8 cellular contexts compared by ENCODE assay signal in the genomic region with DNA sequence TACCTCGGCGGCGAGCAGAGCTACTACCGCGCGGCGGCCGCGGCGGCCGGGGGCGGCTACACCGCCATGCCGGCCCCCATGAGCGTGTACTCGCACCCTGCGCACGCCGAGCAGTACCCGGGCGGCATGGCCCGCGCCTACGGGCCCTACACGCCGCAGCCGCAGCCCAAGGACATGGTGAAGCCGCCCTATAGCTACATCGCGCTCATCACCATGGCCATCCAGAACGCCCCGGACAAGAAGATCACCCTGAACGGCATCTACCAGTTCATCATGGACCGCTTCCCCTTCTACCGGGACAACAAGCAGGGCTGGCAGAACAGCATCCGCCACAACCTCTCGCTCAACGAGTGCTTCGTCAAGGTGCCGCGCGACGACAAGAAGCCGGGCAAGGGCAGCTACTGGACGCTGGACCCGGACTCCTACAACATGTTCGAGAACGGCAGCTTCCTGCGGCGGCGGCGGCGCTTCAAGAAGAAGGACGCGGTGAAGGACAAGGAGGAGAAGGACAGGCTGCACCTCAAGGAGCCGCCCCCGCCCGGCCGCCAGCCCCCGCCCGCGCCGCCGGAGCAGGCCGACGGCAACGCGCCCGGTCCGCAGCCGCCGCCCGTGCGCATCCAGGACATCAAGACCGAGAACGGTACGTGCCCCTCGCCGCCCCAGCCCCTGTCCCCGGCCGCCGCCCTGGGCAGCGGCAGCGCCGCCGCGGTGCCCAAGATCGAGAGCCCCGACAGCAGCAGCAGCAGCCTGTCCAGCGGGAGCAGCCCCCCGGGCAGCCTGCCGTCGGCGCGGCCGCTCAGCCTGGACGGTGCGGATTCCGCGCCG. TPM values are rescaled to one million over a fixed set of nuclear protein-coding genes. Genes with fewer than 3 reads are reported as not detected.
DNase-seq lines count a peak whose midpoint lies in the region; ATAC-seq and TF ChIP-seq lines count a peak whose summit lies in the region.

No MANE protein-coding gene starts in this region.

- H3K4me3 Mint-ChIP-seq in activated B cell treated with CpG ODN at 0.5 μM for 24 hours (peak overlapping the region; percentile 78), glutamatergic neuron (ENCODE audit: unreplicated experiment) (peak overlapping the region; percentile 82)

- no peak for TF ChIP-seq CTCF in activated B cell treated with CpG ODN at 0.5 μM for 24 hours (IDR thresholded peaks at IDR 0.05)
- no peak for TF ChIP-seq CTCF in glutamatergic neuron (IDR thresholded peaks at IDR 0.05; ENCODE audit: partially characterized antibody, unreplicated experiment)
- TF ChIP-seq CTCF in gastrocnemius medialis (IDR thresholded peaks at IDR 0.05 in 4 of 5, conservative IDR thresholded peaks at IDR 0.05 in 1 of 5), result no peak

- POLR2A ChIA-PET in activated B cell treated with CpG ODN at 0.5 μM for 24 hours (lab: Charles Lee), result no interaction called here

- H3K36me3 Mint-ChIP-seq in activated B cell treated with CpG ODN at 0.5 μM for 24 hours (ENCODE audit: low read depth) (peaks cover 5% of the 10 kb centered on the region), glutamatergic neuron (ENCODE audit: unreplicated experiment) (no peaks in the 10 kb centered on the region)

- H3K4me1 Mint-ChIP-seq in activated B cell treated with CpG ODN at 0.5 μM for 24 hours (peaks cover 39% of the 10 kb centered on the region), glutamatergic neuron (ENCODE audit: low read depth, unreplicated experiment) (peaks cover 27% of the 10 kb centered on the region)

- no peak for TF ChIP-seq POLR2A in gastrocnemius medialis (IDR thresholded peaks at IDR 0.05)

- H3K27me3 Mint-ChIP-seq in activated B cell treated with CpG ODN at 0.5 μM for 24 hours (peaks cover 55% of the 10 kb centered on the region), glutamatergic neuron (ENCODE audit: unreplicated experiment) (peaks cover 27% of the 10 kb centered on the region)

- peaks cover 72 to 84% (median 79%) of the 10 kb centered on the region in 3 donors for H3K27me3 ChIP-seq in gastrocnemius medialis

- CTCF ChIA-PET in activated B cell treated with CpG ODN at 0.5 μM for 24 hours (lab: Charles Lee), result interaction anchor here (1.9 kb wide), 1 partner anchor 493 kb away, joined by 7 read pairs; no protein-coding TSS in a partner anchor

- no peaks in the 10 kb centered on the region for H3K9me3 Mint-ChIP-seq in activated B cell treated with CpG ODN at 0.5 μM for 24 hours
- H3K9me3 Mint-ChIP-seq in glutamatergic neuron (ENCODE audit: unreplicated experiment), result peaks cover 24% of the 10 kb centered on the region

- intact Hi-C loops in activated B cell treated with CpG ODN at 0.5 μM for 24 hours (cut with micrococcal nuclease) (loop anchor here (2.0 kb wide), 2 partner anchors 182 to 634 kb away; partner anchors contain the start of gene GMDS), gastrocnemius medialis (cut with DNase I; ENCODE audit: low total_unique reads) (loop anchor here (5.0 kb wide), 1 partner anchor 1142 kb away; the partner anchor contains the start of gene MYLK4)

- H3K4me3 ChIP-seq in gastrocnemius medialis, result peak overlapping the region; percentile 48 to 62 (median 52)

- in situ Hi-C loops in gastrocnemius medialis (cut with MboI; ENCODE audit: low sequenced_read_pairs in 4 of 4), result loop anchor here in 1 of 4 donors (25.0 kb wide), 1 partner anchor 502 kb away; no protein-coding TSS in a partner anchor

- no peaks in the 10 kb centered on the region for H3K36me3 ChIP-seq in gastrocnemius medialis

- H3K9me3 ChIP-seq in gastrocnemius medialis, result no peaks in the 10 kb centered on the region

- peak overlapping the region; percentile 35 for H3K27ac Mint-ChIP-seq in activated B cell treated with CpG ODN at 0.5 μM for 24 hours
- no peak overlapping the region for H3K27ac Mint-ChIP-seq in glutamatergic neuron (ENCODE audit: unreplicated experiment)

- peaks cover 5 to 16% of the 10 kb centered on the region in 2 donors for H3K4me1 ChIP-seq in gastrocnemius medialis

- ATAC-seq in HG03196 (IDR thresholded peaks at IDR 0.05; ENCODE audit: unreplicated experiment) (peak; percentile 9), activated B cell treated with CpG ODN at 0.5 μM for 24 hours (ENCODE audit: low read depth) (peak; percentile 16), gastrocnemius medialis (peak in 1 of 2 donors; percentile 7)

- H3K27ac ChIP-seq in gastrocnemius medialis, result peak overlapping the region; percentile 74 to 80 (median 78)

- peak; percentile 73 for DNase-seq in NCI-H146 (lab: John Stamatoyannopoulos, UW)
- no peak for DNase-seq in NCI-H146 treated with DMSO at 0.1 percent for 48 hours (lab: John Stamatoyannopoulos, UW; ENCODE audit: unreplicated experiment)
- DNase-seq in activated B cell treated with CpG ODN at 0.5 μM for 24 hours, result peak; percentile 52
- DNase-seq in glutamatergic neuron, result peak; percentile 40
- no peak for DNase-seq in gastrocnemius medialis
- no peak for DNase-seq in NCI-H1694 treated with DMSO at 0.1 percent for 48 hours (lab: John Stamatoyannopoulos, UW)
- DNase-seq in hippocampal formation (lab: John Stamatoyannopoulos, UW), result no peak

RNA-seq across cellular contexts. Expression of gene FOXC1, which starts 1.0 kb away (rescaled TPM):
- 1.00 and 1.1 TPM in 2 replicates for total RNA-seq in activated B cell treated with CpG ODN at 0.5 μM for 24 hours
- 3.3 TPM for total RNA-seq in glutamatergic neuron (ENCODE audit: unreplicated experiment)
- 1 to 10 TPM in 3 of 4 donors, under 1 TPM in 1; 0.92 to 3.9 (median 2.0) TPM for total RNA-seq in gastrocnemius medialis

Comparison
In these comparisons a context has a peak if more than half of its experiments do, and no peak if none do; other contexts are left out.
1. DNase-seq: peak in NCI-H146 (single experiment), activated B cell treated with CpG ODN at 0.5 μM for 24 hours (single experiment) and glutamatergic neuron (single experiment); none in NCI-H146 treated with DMSO at 0.1 percent for 48 hours (single experiment), gastrocnemius medialis (0 of 2), NCI-H1694 treated with DMSO at 0.1 percent for 48 hours (single experiment) and hippocampal formation (0 of 2).